ENCODE assay signal across 15 cellular contexts in genomic region chr17:334974-335481, GRCh38. TPM values are rescaled to one million over a fixed set of nuclear protein-coding genes. Genes with fewer than 3 reads are reported as not detected.
DNase-seq lines count a peak whose midpoint lies in the region; ATAC-seq and TF ChIP-seq lines count a peak whose summit lies in the region.
"Had no signal": no experiment of that assay in that cellular context is flagged by ENCODE, and none has a peak within 500 bp of the region (broad histone marks: within the 10 kb centered on the region; RNA-seq: fewer than 3 reads in every experiment).

No MANE protein-coding gene starts in this region.

- H3K4me1 ChIP-seq in heart left ventricle = peaks cover 0 to 44% (median 26%) of the 10 kb centered on the region in 12 donors
- peaks cover 16 to 46% (median 44%) of the 10 kb centered on the region in 4 donors for H3K4me1 ChIP-seq in esophagus muscularis mucosa
- peaks cover 38% of the 10 kb centered on the region for H3K4me1 ChIP-seq in ovary (ENCODE audit: insufficient read depth)
- H3K4me1 ChIP-seq in uterus = peaks cover 0 to 3% of the 10 kb centered on the region in 2 donors
- H3K4me1 ChIP-seq: prostate gland had no signal

- H3K27ac Mint-ChIP-seq in activated CD4-positive, alpha-beta T cell treated with anti-CD3 and anti-CD28 coated beads, Interleukin-2, amount 10 ng/mL, durations not matched to agents 24 days and 14 days = no peak overlapping the region

- H3K27ac ChIP-seq in heart left ventricle = peak overlapping the region in 11 of 12 donors; percentile 48 to 95 (median 84)
- peak overlapping the region; percentile 64 to 82 (median 78) for H3K27ac ChIP-seq in esophagus muscularis mucosa (replicated peaks in 1 of 4)
- peak overlapping the region; percentile 69 to 93 for H3K27ac ChIP-seq in ovary
- peak overlapping the region; percentile 75 to 78 for H3K27ac ChIP-seq in uterus

- H3K9me3 ChIP-seq in heart left ventricle = no peaks in the 10 kb centered on the region
- H3K9me3 ChIP-seq in esophagus muscularis mucosa = no peaks in the 10 kb centered on the region
- no peaks in the 10 kb centered on the region for H3K9me3 ChIP-seq in ovary
- no peaks in the 10 kb centered on the region for H3K9me3 ChIP-seq in uterus
- H3K9me3 ChIP-seq: prostate gland had no signal

- TF ChIP-seq POLR2A in heart left ventricle (IDR thresholded peaks at IDR 0.05) (no peak), esophagus muscularis mucosa (IDR thresholded peaks at IDR 0.05; ENCODE audit: low read depth) (no peak), ovary (IDR thresholded peaks at IDR 0.05) (no peak), uterus (IDR thresholded peaks at IDR 0.05) (no peak)

- no peak overlapping the region for H3K4me3 Mint-ChIP-seq in activated CD4-positive, alpha-beta T cell treated with anti-CD3 and anti-CD28 coated beads, Interleukin-2, amount 10 ng/mL, durations not matched to agents 24 days and 14 days
- H3K4me3 Mint-ChIP-seq: activated T-cell treated with anti-CD3 and anti-CD28 coated beads, Interleukin-2, amount 50 U/mL, for 4 hours had no signal

- TF ChIP-seq CTCF in heart left ventricle (IDR thresholded peaks at IDR 0.05) (no peak), esophagus muscularis mucosa (IDR thresholded peaks at IDR 0.05) (no peak), ovary (IDR thresholded peaks at IDR 0.05) (no peak), uterus (IDR thresholded peaks at IDR 0.05) (no peak)

- no peaks in the 10 kb centered on the region for H3K36me3 ChIP-seq in heart left ventricle
- no peaks in the 10 kb centered on the region for H3K36me3 ChIP-seq in esophagus muscularis mucosa
- no peaks in the 10 kb centered on the region for H3K36me3 ChIP-seq in ovary
- no peaks in the 10 kb centered on the region for H3K36me3 ChIP-seq in uterus
- H3K36me3 ChIP-seq: prostate gland had no signal

- H3K27me3 ChIP-seq in heart left ventricle (peaks cover 0 to 10% (median 0%) of the 10 kb centered on the region in 9 donors), esophagus muscularis mucosa (peaks cover 0 to 45% (median 0%) of the 10 kb centered on the region in 4 donors), ovary (no peaks in the 10 kb centered on the region), uterus (no peaks in the 10 kb centered on the region)

- H3K4me1 Mint-ChIP-seq in activated CD4-positive, alpha-beta T cell treated with anti-CD3 and anti-CD28 coated beads, Interleukin-2, amount 10 ng/mL, durations not matched to agents 24 days and 14 days = peaks cover 5% of the 10 kb centered on the region

- peaks cover 26% of the 10 kb centered on the region for H3K27me3 Mint-ChIP-seq in activated CD4-positive, alpha-beta T cell treated with anti-CD3 and anti-CD28 coated beads, Interleukin-2, amount 10 ng/mL, durations not matched to agents 24 days and 14 days

- TF ChIP-seq EP300 in esophagus muscularis mucosa (IDR thresholded peaks at IDR 0.05) (no peak), ovary (IDR thresholded peaks at IDR 0.05) (no peak)

- DNase-seq in heart left ventricle = peak in 1 of 5 donors; percentile 17
- DNase-seq in left cardiac atrium = no peak
- DNase-seq in esophagus muscularis mucosa (ENCODE audit: extremely low spot score) = no peak
- DNase-seq in ovary = peak in 3 of 5 donors; percentile 31 to 56 (median 48)
- no peak for DNase-seq in uterus
- no peak for DNase-seq in activated CD4-positive, alpha-beta T cell treated with anti-CD3 and anti-CD28 coated beads, Interleukin-2, amount 10 ng/mL, durations not matched to agents 24 days and 14 days
- DNase-seq: activated T-cell treated with anti-CD3 and anti-CD28 coated beads, Interleukin-2, amount 50 U/mL, for 4 hours; amniotic stem cell; MM.1S; NCI-H1930; T-helper 9 cell had no signal

- WGBS in heart left ventricle, 4 donors = 84 to 88% (median 86%) methylated on average over 28 of the region's 28 CpGs
- WGBS in esophagus muscularis mucosa = 86% methylated on average over 28 of the region's 28 CpGs
- 53 to 80% (median 72%) methylated on average over 28 of the region's 28 CpGs for WGBS in ovary, 3 donors

- no peaks in the 10 kb centered on the region for H3K9me3 Mint-ChIP-seq in activated CD4-positive, alpha-beta T cell treated with anti-CD3 and anti-CD28 coated beads, Interleukin-2, amount 10 ng/mL, durations not matched to agents 24 days and 14 days
- H3K9me3 Mint-ChIP-seq: activated T-cell treated with anti-CD3 and anti-CD28 coated beads, Interleukin-2, amount 50 U/mL, for 4 hours had no signal

- H3K4me3 ChIP-seq in heart left ventricle = peak overlapping the region in 1 of 12 donors; percentile 52
- H3K4me3 ChIP-seq in esophagus muscularis mucosa = peak overlapping the region in 2 of 4 donors; percentile 31 to 54
- H3K4me3 ChIP-seq in ovary = peak overlapping the region; percentile 3
- peak overlapping the region in 1 of 2 donors; percentile 7 for H3K4me3 ChIP-seq in uterus
- H3K4me3 ChIP-seq: prostate gland had no signal

- H3K36me3 Mint-ChIP-seq in activated CD4-positive, alpha-beta T cell treated with anti-CD3 and anti-CD28 coated beads, Interleukin-2, amount 10 ng/mL, durations not matched to agents 24 days and 14 days (ENCODE audit: low read depth) = no peaks in the 10 kb centered on the region

- intact Hi-C loops in heart left ventricle (cut with DNase I) (loop anchor here in 6 of 10 donors (1.0 to 10.0 kb wide), 6 partner anchors 15 to 68 kb away; no protein-coding TSS in a partner anchor), left cardiac atrium (cut with DNase I) (loop anchor here in 1 of 2 donors (5.0 kb wide), 1 partner anchor 42 kb away; no protein-coding TSS in a partner anchor), esophagus muscularis mucosa (cut with DNase I) (no loop called here), ovary (cut with DNase I) (loop anchor here in 2 of 4 donors (10.0 kb wide), 1 partner anchor 50 kb away; no protein-coding TSS in a partner anchor), uterus (cut with DNase I; ENCODE audit: low total_unique reads) (no loop called here)
- intact Hi-C loops in activated CD4-positive, alpha-beta T cell treated with anti-CD3 and anti-CD28 coated beads, Interleukin-2, amount 10 ng/mL, durations not matched to agents 24 days and 14 days (cut with micrococcal nuclease) = no loop called here

- ATAC-seq in heart left ventricle (no peak), left cardiac atrium (no peak), GM21515 (IDR thresholded peaks at IDR 0.05; ENCODE audit: unreplicated experiment) (no peak), HG03175 (IDR thresholded peaks at IDR 0.05; ENCODE audit: unreplicated experiment) (no peak)
- ATAC-seq: activated T-cell treated with anti-CD3 and anti-CD28 coated beads, Interleukin-2, amount 50 U/mL, for 4 hours; HCT116 had no signal

RNA-seq across cellular contexts. Expression of gene RPH3AL, which starts 17.6 kb away (rescaled TPM):
- 1 to 10 TPM; 2.8 to 9.4 (median 6.7) TPM for total RNA-seq in heart left ventricle
- 1 to 10 TPM; 4.3 to 6.3 TPM for polyA plus RNA-seq in heart left ventricle
- total RNA-seq in left cardiac atrium = 10 to 100 TPM in 1 of 2 donors, 1 to 10 TPM in 1; 5.9 to 10.9 TPM
- total RNA-seq in esophagus muscularis mucosa = 10 to 100 TPM in 3 of 4 donors, 1 to 10 TPM in 1; 8.7 to 21.0 (median 14.8) TPM
- total RNA-seq in ovary = 10 to 100 TPM; 19.4 to 43.8 (median 25.5) TPM
- 10 to 100 TPM in 1 of 2 donors, 1 to 10 TPM in 1; 5.8 to 15.6 TPM for polyA plus RNA-seq in ovary
- 10 to 100 TPM in 3 of 4 donors, 1 to 10 TPM in 1; 9.9 to 44.7 (median 21.5) TPM for total RNA-seq in uterus
- total RNA-seq in activated CD4-positive, alpha-beta T cell treated with anti-CD3 and anti-CD28 coated beads, Interleukin-2, amount 10 ng/mL, durations not matched to agents 24 days and 14 days = 2.5 and 3.7 TPM in 2 replicates

Comparison
In these comparisons a context has a peak if more than half of its experiments do, and no peak if none do; other contexts are left out.
1. DNase-seq: peak in ovary (3 of 5); none in left cardiac atrium (single experiment), esophagus muscularis mucosa (single experiment), uterus (0 of 2) and activated CD4-positive, alpha-beta T cell treated with anti-CD3 and anti-CD28 coated beads, Interleukin-2, amount 10 ng/mL, durations not matched to agents 24 days and 14 days (single experiment).
2. intact Hi-C loops: an anchor here in heart left ventricle (1.0 to 10.0 kb wide); none called in esophagus muscularis mucosa, uterus and activated CD4-positive, alpha-beta T cell treated with anti-CD3 and anti-CD28 coated beads, Interleukin-2, amount 10 ng/mL, durations not matched to agents 24 days and 14 days.
3. Peak in every context shown above with its lines, with median percentiles within 50 percentile points of each other: H3K27ac ChIP-seq.